ENCODE assay signal across 13 cellular contexts in genomic region chr4:86720508-86721068, GRCh38.
DNase-seq lines count a peak whose midpoint lies in the region; ATAC-seq and TF ChIP-seq lines count a peak whose summit lies in the region.
"Had no signal": no experiment of that assay in that cellular context is flagged by ENCODE, and none has a peak within 500 bp of the region (broad histone marks: within the 10 kb centered on the region; RNA-seq: fewer than 3 reads in every experiment).

No MANE protein-coding gene starts in this region.

- peak overlapping the region; percentile 8 for H3K27ac ChIP-seq in osteoblast (ENCODE audit: low read depth, low read length)
- H3K27ac ChIP-seq: stomach had no signal

- H3K4me3 ChIP-seq in epithelial cell of esophagus (ENCODE audit: low read length) (no peak overlapping the region), osteoblast (ENCODE audit: insufficient read depth, low read length) (no peak overlapping the region)
- H3K4me3 ChIP-seq: stomach had no signal

- POLR2A ChIA-PET in activated CD4-positive, alpha-beta memory T cell treated with anti-CD3 and anti-CD28 coated beads, Interleukin-2, amount 10 ng/mL, durations not matched to agents 7 days and 5 days (lab: Charles Lee), result no interaction called here

- H2AFZ ChIP-seq in osteoblast (ENCODE audit: low read length), result no peak overlapping the region

- H3K9me3 Mint-ChIP-seq in activated CD4-positive, alpha-beta memory T cell treated with anti-CD3 and anti-CD28 coated beads, Interleukin-2, amount 10 ng/mL, durations not matched to agents 7 days and 5 days, result peaks cover 7% of the 10 kb centered on the region
- H3K9me3 Mint-ChIP-seq in activated T-cell treated with anti-CD3 and anti-CD28 coated beads, Interleukin-2, amount 50 U/mL, for 4 hours, result no peaks in the 10 kb centered on the region

- no peak for ATAC-seq in activated T-cell treated with anti-CD3 and anti-CD28 coated beads, Interleukin-2, amount 50 U/mL, for 4 hours

- peaks cover 12% of the 10 kb centered on the region for H3K4me1 ChIP-seq in osteoblast (ENCODE audit: insufficient read depth, low read length)
- H3K4me1 ChIP-seq: stomach had no signal

- H3K4me1 Mint-ChIP-seq in activated CD4-positive, alpha-beta memory T cell treated with anti-CD3 and anti-CD28 coated beads, Interleukin-2, amount 10 ng/mL, durations not matched to agents 7 days and 5 days, result no peaks in the 10 kb centered on the region
- no peaks in the 10 kb centered on the region for H3K4me1 Mint-ChIP-seq in activated T-cell treated with anti-CD3 and anti-CD28 coated beads, Interleukin-2, amount 50 U/mL, for 4 hours (ENCODE audit: low read depth)

- CTCF ChIA-PET in activated CD4-positive, alpha-beta memory T cell treated with anti-CD3 and anti-CD28 coated beads, Interleukin-2, amount 10 ng/mL, durations not matched to agents 7 days and 5 days (lab: Charles Lee), result no interaction called here

- H3K27me3 Mint-ChIP-seq in activated CD4-positive, alpha-beta memory T cell treated with anti-CD3 and anti-CD28 coated beads, Interleukin-2, amount 10 ng/mL, durations not matched to agents 7 days and 5 days, result no peaks in the 10 kb centered on the region
- H3K27me3 Mint-ChIP-seq in activated T-cell treated with anti-CD3 and anti-CD28 coated beads, Interleukin-2, amount 50 U/mL, for 4 hours (ENCODE audit: low read depth), result peaks cover 2% of the 10 kb centered on the region
- H3K27me3 Mint-ChIP-seq: activated naive CD8-positive, alpha-beta T cell had no signal

- H3K36me3 ChIP-seq in osteoblast (ENCODE audit: insufficient read depth, low read length), result peaks cover 12% of the 10 kb centered on the region

- H3K4me2 ChIP-seq in osteoblast (ENCODE audit: insufficient read depth, low read length), result peak overlapping the region; percentile 30

- H4K20me1 ChIP-seq in osteoblast (ENCODE audit: insufficient read depth, low read length), result no peaks in the 10 kb centered on the region

- no peaks in the 10 kb centered on the region for H3K27me3 ChIP-seq in osteoblast (ENCODE audit: insufficient read depth, low read length)
- H3K27me3 ChIP-seq: stomach had no signal

- no peaks in the 10 kb centered on the region for H3K9me3 ChIP-seq in osteoblast (ENCODE audit: low read depth, low read length)
- H3K9me3 ChIP-seq: stomach had no signal

- TF ChIP-seq CTCF in epithelial cell of esophagus (IDR thresholded peaks at IDR 0.05; ENCODE audit: insufficient read depth, low read depth, low read length, missing control alignments) (no peak), osteoblast (IDR thresholded peaks at IDR 0.05; ENCODE audit: extremely low read depth, low read depth, low read length) (no peak)

- DNase-seq in COLO829 (ENCODE audit: low spot score), result peak; percentile 92
- DNase-seq in SK-MEL-5 (ENCODE audit: low read depth, low spot score), result peak; percentile 96
- DNase-seq in epithelial cell of esophagus (ENCODE audit: low read depth), result peak; percentile 3
- peak; percentile 66 for DNase-seq in osteoblast (ENCODE audit: insufficient read length, low spot score, missing footprints)
- DNase-seq in activated CD4-positive, alpha-beta memory T cell treated with anti-CD3 and anti-CD28 coated beads, Interleukin-2, amount 10 ng/mL, durations not matched to agents 7 days and 5 days, result no peak
- no peak for DNase-seq in activated T-cell treated with anti-CD3 and anti-CD28 coated beads, Interleukin-2, amount 50 U/mL, for 4 hours
- no peak for DNase-seq in HK-2 (ENCODE audit: unreplicated experiment)
- DNase-seq in NCI-H82 treated with DMSO at 0.1 percent for 48 hours (lab: John Stamatoyannopoulos, UW; ENCODE audit: unreplicated experiment), result no peak
- DNase-seq: KBM-7, NCI-H1694, NCI-H510A, stomach had no signal

- no peaks in the 10 kb centered on the region for H3K79me2 ChIP-seq in osteoblast (ENCODE audit: insufficient read depth, low read length)

- no peak overlapping the region for H3K27ac Mint-ChIP-seq in activated CD4-positive, alpha-beta memory T cell treated with anti-CD3 and anti-CD28 coated beads, Interleukin-2, amount 10 ng/mL, durations not matched to agents 7 days and 5 days
- H3K27ac Mint-ChIP-seq: activated naive CD8-positive, alpha-beta T cell had no signal

- H3K4me3 Mint-ChIP-seq in activated CD4-positive, alpha-beta memory T cell treated with anti-CD3 and anti-CD28 coated beads, Interleukin-2, amount 10 ng/mL, durations not matched to agents 7 days and 5 days, result no peak overlapping the region
- H3K4me3 Mint-ChIP-seq in activated T-cell treated with anti-CD3 and anti-CD28 coated beads, Interleukin-2, amount 50 U/mL, for 4 hours, result no peak overlapping the region
- H3K4me3 Mint-ChIP-seq: activated naive CD8-positive, alpha-beta T cell had no signal

- in situ Hi-C loops in SK-MEL-5 (cut with HindIII; ENCODE audit: low pct_unique_long_range_greater_than_20kb, low sequenced_read_pairs), result no loop called here

- no peaks in the 10 kb centered on the region for H3K36me3 Mint-ChIP-seq in activated CD4-positive, alpha-beta memory T cell treated with anti-CD3 and anti-CD28 coated beads, Interleukin-2, amount 10 ng/mL, durations not matched to agents 7 days and 5 days (ENCODE audit: low read depth)
- no peaks in the 10 kb centered on the region for H3K36me3 Mint-ChIP-seq in activated T-cell treated with anti-CD3 and anti-CD28 coated beads, Interleukin-2, amount 50 U/mL, for 4 hours (ENCODE audit: insufficient read depth)
- H3K36me3 Mint-ChIP-seq: activated naive CD8-positive, alpha-beta T cell had no signal

Comparison
In these comparisons a context has a peak if more than half of its experiments do, and no peak if none do; other contexts are left out.
1. DNase-seq: peak in COLO829 (single experiment), SK-MEL-5 (single experiment), epithelial cell of esophagus (single experiment) and osteoblast (single experiment); none in activated CD4-positive, alpha-beta memory T cell treated with anti-CD3 and anti-CD28 coated beads, Interleukin-2, amount 10 ng/mL, durations not matched to agents 7 days and 5 days (single experiment), activated T-cell treated with anti-CD3 and anti-CD28 coated beads, Interleukin-2, amount 50 U/mL, for 4 hours (single experiment), HK-2 (single experiment) and NCI-H82 treated with DMSO at 0.1 percent for 48 hours (single experiment).